In the genomic region with DNA sequence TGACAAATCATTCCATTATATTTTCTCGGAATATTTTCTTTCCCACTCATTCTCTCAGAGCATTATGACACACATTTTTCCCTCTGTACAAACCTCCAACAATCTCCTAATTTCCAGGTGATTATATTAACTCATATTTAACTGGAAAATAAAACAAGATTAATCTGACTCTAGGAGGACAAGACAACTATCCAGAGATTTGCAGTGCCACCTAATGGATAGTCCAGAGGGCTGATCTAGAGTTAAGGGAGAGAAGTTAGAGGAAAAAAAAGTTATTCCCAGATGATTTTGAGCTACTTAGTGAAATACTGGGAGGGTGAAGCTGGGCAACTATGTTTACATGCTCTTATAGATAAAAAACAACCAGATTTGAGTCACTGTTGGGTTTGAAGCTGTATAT, we compare ENCODE assay signal across 9 cellular contexts.
DNase-seq lines count a peak whose midpoint lies in the region; ATAC-seq and TF ChIP-seq lines count a peak whose summit lies in the region.
"Had no signal": no experiment of that assay in that cellular context is flagged by ENCODE, and none has a peak within 500 bp of the region (broad histone marks: within the 10 kb centered on the region; RNA-seq: fewer than 3 reads in every experiment).

No MANE protein-coding gene starts in this region.

- H3K4me3 ChIP-seq in epithelial cell of esophagus (ENCODE audit: low read length) = no peak overlapping the region

- TF ChIP-seq CTCF in epithelial cell of esophagus (IDR thresholded peaks at IDR 0.05; ENCODE audit: insufficient read depth, low read depth, low read length, missing control alignments) = peak; percentile 47

- intact Hi-C loops in sciatic nerve (cut with DNase I) = no loop called here

- peak; percentile 44 for ATAC-seq in sciatic nerve

- DNase-seq in NCI-H446 (lab: John Stamatoyannopoulos, UW) (peak; percentile 19 to 52), NCI-H446 treated with DMSO at 0.1 percent for 48 hours (lab: John Stamatoyannopoulos, UW) (no peak), OCI-M1 (lab: John Stamatoyannopoulos, UW) (peak; percentile 25), epithelial cell of esophagus (ENCODE audit: low read depth) (peak; percentile 21), sciatic nerve (ENCODE audit: low spot score) (no peak), NCI-H1417 treated with DMSO at 0.1 percent for 48 hours (lab: John Stamatoyannopoulos, UW) (no peak), DMS79 treated with DMSO at 0.1 percent for 48 hours (lab: John Stamatoyannopoulos, UW) (no peak), T-helper 9 cell (no peak)
- DNase-seq: activated CD4-positive, CD25-positive, alpha-beta regulatory T cell treated with anti-CD3 and anti-CD28 coated beads, Interleukin-2, amount 50 U/mL, for 72 hours had no signal

Comparison
In these comparisons a context has a peak if more than half of its experiments do, and no peak if none do; other contexts are left out.
1. DNase-seq: peak in NCI-H446 (2 of 2), OCI-M1 (single experiment) and epithelial cell of esophagus (single experiment); none in NCI-H446 treated with DMSO at 0.1 percent for 48 hours (single experiment), sciatic nerve (single experiment), NCI-H1417 treated with DMSO at 0.1 percent for 48 hours (single experiment), DMS79 treated with DMSO at 0.1 percent for 48 hours (single experiment) and T-helper 9 cell (single experiment).